11 cellular contexts compared by ENCODE assay signal in genomic region chr5:150514708-150515211, GRCh38. TPM values are rescaled to one million over a fixed set of nuclear protein-coding genes. Genes with fewer than 3 reads are reported as not detected.
DNase-seq lines count a peak whose midpoint lies in the region; ATAC-seq and TF ChIP-seq lines count a peak whose summit lies in the region.
"Had no signal": no experiment of that assay in that cellular context is flagged by ENCODE, and none has a peak within 500 bp of the region (broad histone marks: within the 10 kb centered on the region; RNA-seq: fewer than 3 reads in every experiment).

No MANE protein-coding gene starts in this region.

- H3K36me3 ChIP-seq in adrenal gland (replicated peaks in 1 of 2) (no peaks in the 10 kb centered on the region), subcutaneous abdominal adipose tissue (ENCODE audit: control insufficient read depth in 5 of 5, insufficient read depth in 5 of 5, low read length in 5 of 5) (peaks cover 0 to 6% (median under 1%) of the 10 kb centered on the region in 5 donors)

- TF ChIP-seq CTCF in adrenal gland (IDR thresholded peaks at IDR 0.05): no peak

- H3K27ac ChIP-seq in adrenal gland: peak overlapping the region in 4 of 5 donors; percentile 54 to 92 (median 84)
- peak overlapping the region; percentile 90 for H3K27ac ChIP-seq in subcutaneous abdominal adipose tissue (ENCODE audit: low read depth, low read length)

- H3K4me3 ChIP-seq in adrenal gland (no peak overlapping the region), subcutaneous abdominal adipose tissue (ENCODE audit: low read depth in 1 of 5, low read length in 5 of 5) (no peak overlapping the region)

- no peaks in the 10 kb centered on the region for H3K9me3 ChIP-seq in adrenal gland (replicated peaks in 1 of 3)
- H3K9me3 ChIP-seq in subcutaneous abdominal adipose tissue (ENCODE audit: control insufficient read depth in 5 of 5, low read length in 5 of 5): no peaks in the 10 kb centered on the region

- H3K9ac ChIP-seq in subcutaneous abdominal adipose tissue (ENCODE audit: low read length in 5 of 5): no peak overlapping the region

- no peaks in the 10 kb centered on the region for H3K27me3 ChIP-seq in adrenal gland
- no peaks in the 10 kb centered on the region for H3K27me3 ChIP-seq in subcutaneous abdominal adipose tissue (ENCODE audit: control insufficient read depth in 5 of 5, insufficient read depth in 4 of 5, low read length in 5 of 5)

- peak; percentile 55 for ATAC-seq in left ventricle myocardium superior
- ATAC-seq in HG03432 (IDR thresholded peaks at IDR 0.05; ENCODE audit: unreplicated experiment): no peak
- ATAC-seq: naive thymus-derived CD8-positive, alpha-beta T cell had no signal

- WGBS in adrenal gland, 4 donors: 12 to 44% (median 24%) methylated on average over 3 of the region's 3 CpGs

- peaks cover 61 to 82% of the 10 kb centered on the region in 2 donors for H3K4me1 ChIP-seq in adrenal gland (replicated peaks in 1 of 2)
- H3K4me1 ChIP-seq in subcutaneous abdominal adipose tissue (ENCODE audit: control insufficient read depth in 5 of 5, insufficient read depth in 5 of 5, low read length in 5 of 5): peaks cover 34 to 87% (median 69%) of the 10 kb centered on the region in 5 donors

- TF ChIP-seq POLR2A in adrenal gland (IDR thresholded peaks at IDR 0.05): peak in 1 of 2 donors; percentile 44

- intact Hi-C loops in adrenal gland (cut with DNase I) (no loop called here), left ventricle myocardium superior (cut with micrococcal nuclease) (no loop called here)

- peak; percentile 71 for DNase-seq in HS-5 (ENCODE audit: low read depth)
- peak in 6 of 7 donors; percentile 67 to 85 (median 77) for DNase-seq in adrenal gland
- DNase-seq in left ventricle myocardium superior: peak; percentile 53
- no peak for DNase-seq in pons (ENCODE audit: low spot score)
- DNase-seq in amygdala (lab: John Stamatoyannopoulos, UW): no peak
- DNase-seq in NCI-H446 treated with DMSO at 0.1 percent for 48 hours (lab: John Stamatoyannopoulos, UW): no peak
- DNase-seq: activated CD4-positive, alpha-beta T cell treated with anti-CD3 and anti-CD28 coated beads for 48 hours; naive thymus-derived CD8-positive, alpha-beta T cell; NCI-H2227 treated with DMSO at 0.1 percent for 48 hours had no signal

RNA-seq across cellular contexts. Expression of gene NDST1, which starts 6.8 kb away (rescaled TPM):
- 100 to 1,000 TPM in 6 of 8 donors, 10 to 100 TPM in 2; 80.7 to 154 (median 106) TPM for total RNA-seq in adrenal gland
- polyA plus RNA-seq in adrenal gland: 10 to 100 TPM in 2 of 3 donors, 1 to 10 TPM in 1; 9.6 to 37.5 (median 21.1) TPM
- total RNA-seq in left ventricle myocardium superior: 57.9 TPM

Comparison
In these comparisons a context has a peak if more than half of its experiments do, and no peak if none do; other contexts are left out.
1. DNase-seq: peak in HS-5 (single experiment), adrenal gland (6 of 7) and left ventricle myocardium superior (single experiment); none in pons (single experiment), amygdala (0 of 56) and NCI-H446 treated with DMSO at 0.1 percent for 48 hours (single experiment).